8 cellular contexts compared by ENCODE assay signal in genomic region chr7:95609277-95609971, GRCh38. TPM values are rescaled to one million over a fixed set of nuclear protein-coding genes. Genes with fewer than 3 reads are reported as not detected.
DNase-seq lines count a peak whose midpoint lies in the region; ATAC-seq and TF ChIP-seq lines count a peak whose summit lies in the region.

No MANE protein-coding gene starts in this region.

- TF ChIP-seq CTCF in MCF 10A (IDR thresholded peaks at IDR 0.05; ENCODE audit: unreplicated experiment): no peak
- no peak for TF ChIP-seq CTCF in mammary epithelial cell (conservative IDR thresholded peaks at IDR 0.05 in 1 of 2, IDR thresholded peaks at IDR 0.05 in 1 of 2; ENCODE audit: extremely low read depth in 1 of 2, insufficient read depth in 1 of 2, low read depth in 1 of 2, low read length in 2 of 2)
- no peak for TF ChIP-seq CTCF in astrocyte of the spinal cord (IDR thresholded peaks at IDR 0.05; ENCODE audit: low read depth, low read length)
- no peak for TF ChIP-seq CTCF in thyroid gland (IDR thresholded peaks at IDR 0.05)

- in situ Hi-C loops in mammary epithelial cell (cut with MboI; ENCODE audit: low sequenced_read_pairs in 2 of 2): no loop called here
- in situ Hi-C loops in astrocyte of the spinal cord (cut with HindIII; ENCODE audit: low sequenced_read_pairs): no loop called here

- peak; percentile 73 for ATAC-seq in left colon
- no peak for ATAC-seq in HG03045 (IDR thresholded peaks at IDR 0.05; ENCODE audit: unreplicated experiment)

- WGBS in mammary epithelial cell (ENCODE audit: low coverage, missing lambda C conversion rate): 73% methylated on average over 3 of the region's 4 CpGs
- 2 to 4% methylated on average over 4 of the region's 4 CpGs for WGBS in thyroid gland, 2 donors

- BruUV-seq in MCF 10A (replicated peaks; lab: Mats Ljungman, UMichigan) (no TSS peak), mammary epithelial cell (replicated peaks; lab: Mats Ljungman, UMichigan) (no TSS peak)

- peaks cover 2% of the 10 kb centered on the region for H3K9me3 Mint-ChIP-seq in MCF 10A (ENCODE audit: unreplicated experiment)

- no peak overlapping the region for H2AFZ ChIP-seq in mammary epithelial cell (ENCODE audit: low read depth, low read length)

- H3K4me3 Mint-ChIP-seq in MCF 10A (ENCODE audit: unreplicated experiment): peak overlapping the region; percentile 53

- TF ChIP-seq POLR2A in thyroid gland (IDR thresholded peaks at IDR 0.05): peak in 1 of 2 donors; percentile 35

- H3K27ac ChIP-seq in mammary epithelial cell (ENCODE audit: insufficient read depth, low read depth, low read length) (no peak overlapping the region), thyroid gland (peak overlapping the region; percentile 90 to 99 (median 97))

- H3K4me3 ChIP-seq in mammary epithelial cell (replicated peaks in 1 of 3; ENCODE audit: insufficient read depth in 1 of 3, low read depth in 2 of 3, low read length in 3 of 3) (no peak overlapping the region), astrocyte of the spinal cord (ENCODE audit: low read depth, low read length) (no peak overlapping the region), thyroid gland (replicated peaks in 1 of 3) (no peak overlapping the region), MG63 (no peak overlapping the region)

- H3K27ac Mint-ChIP-seq in MCF 10A (ENCODE audit: low read depth, unreplicated experiment): peak overlapping the region; percentile 90

- CTCF ChIA-PET in MCF 10A (lab: Yijun Ruan, JAX) (interaction anchor here (0.5 to 2.3 kb wide), 8 partner anchors 12 to 107 kb away, joined by 3 to 14 read pairs (median 4); partner anchors contain the start of gene PDK4), mammary epithelial cell (lab: Charles Lee; ENCODE audit: low non-redundant PET) (no interaction called here)

- H3K27me3 ChIP-seq in mammary epithelial cell (ENCODE audit: insufficient read depth, low read length): peaks cover 2% of the 10 kb centered on the region
- H3K27me3 ChIP-seq in thyroid gland: no peaks in the 10 kb centered on the region
- H3K27me3 ChIP-seq in MG63: no peaks in the 10 kb centered on the region

- H3K79me2 ChIP-seq in mammary epithelial cell (ENCODE audit: insufficient read depth, low read length): no peaks in the 10 kb centered on the region

- H3K36me3 ChIP-seq in mammary epithelial cell (ENCODE audit: insufficient read depth, low read length) (no peaks in the 10 kb centered on the region), thyroid gland (no peaks in the 10 kb centered on the region), MG63 (no peaks in the 10 kb centered on the region)

- H3K9ac ChIP-seq in mammary epithelial cell (ENCODE audit: insufficient read depth, low read length): no peak overlapping the region

- no peaks in the 10 kb centered on the region for H4K20me1 ChIP-seq in mammary epithelial cell (ENCODE audit: insufficient read depth, low read length)

- no peaks in the 10 kb centered on the region for H3K36me3 Mint-ChIP-seq in MCF 10A (ENCODE audit: insufficient read depth, unreplicated experiment)

- H3K4me1 ChIP-seq in mammary epithelial cell (ENCODE audit: insufficient read depth, low read length) (peaks cover 4% of the 10 kb centered on the region), thyroid gland (peaks cover 42 to 67% of the 10 kb centered on the region in 2 donors)

- H3K9me3 ChIP-seq in mammary epithelial cell (replicated peaks; ENCODE audit: insufficient read depth, low read length) (no peaks in the 10 kb centered on the region), thyroid gland (no peaks in the 10 kb centered on the region), MG63 (no peaks in the 10 kb centered on the region; the same call in 1 of the 2 replicates)

- H3K27me3 Mint-ChIP-seq in MCF 10A (ENCODE audit: insufficient read depth, unreplicated experiment): no peaks in the 10 kb centered on the region

- H3K4me2 ChIP-seq in mammary epithelial cell (ENCODE audit: insufficient read depth, low read depth, low read length): no peak overlapping the region

- dilution Hi-C loops in mammary epithelial cell (cut with HindIII; ENCODE audit: low sequenced_read_pairs): no loop called here

- POLR2A ChIA-PET in MCF 10A (lab: Yijun Ruan, JAX): interaction anchor here (0.8 to 3.8 kb wide), 12 partner anchors 11 to 79 kb away, joined by 3 to 61 read pairs (median 4); partner anchors contain the start of gene PDK4

- H3K4me1 Mint-ChIP-seq in MCF 10A (ENCODE audit: insufficient read depth, unreplicated experiment): peaks cover 13% of the 10 kb centered on the region

- DNase-seq in MCF 10A (ENCODE audit: unreplicated experiment): peak; percentile 52
- no peak for DNase-seq in mammary epithelial cell
- peak; percentile 67 for DNase-seq in astrocyte of the spinal cord (ENCODE audit: low read depth, low spot score)
- DNase-seq in left colon: peak in 1 of 2 donors; percentile 64
- peak; percentile 61 to 64 for DNase-seq in thyroid gland
- no peak for DNase-seq in T-helper 9 cell
- DNase-seq in MG63: no peak

- intact Hi-C loops in MCF 10A (cut with micrococcal nuclease): loop anchor here (2.0 kb wide), 1 partner anchor 59 kb away; no protein-coding TSS in a partner anchor
- intact Hi-C loops in mammary epithelial cell (cut with micrococcal nuclease): no loop called here
- intact Hi-C loops in left colon (cut with DNase I, micrococcal nuclease): no loop called here
- intact Hi-C loops in thyroid gland (cut with DNase I): no loop called here

RNA-seq across cellular contexts. Expression of gene PDK4, which starts 13.1 kb away (rescaled TPM):
- 1.2 and 1.3 TPM in 2 replicates for total RNA-seq in MCF 10A (2022)
- total RNA-seq in mammary epithelial cell: 1 to 10 TPM in 1 of 2 donors, not detected in 1; 1.8 TPM
- not detected for polyA plus RNA-seq in mammary epithelial cell
- not detected for polyA minus RNA-seq in mammary epithelial cell
- total RNA-seq in left colon: 100 to 1,000 TPM in 1 of 2 donors, 10 to 100 TPM in 1; 18.9 to 101 TPM
- total RNA-seq in thyroid gland: 100 to 1,000 TPM in 3 of 4 donors, 10 to 100 TPM in 1; 37.9 to 453 (median 141) TPM
- 0.33 and 0.84 TPM in 2 replicates for total RNA-seq in MG63 (2014; rRNA removed; shearing (Covaris generic); ENCODE audit: low replicate concordance)

Comparison
In these comparisons a context has a peak if more than half of its experiments do, and no peak if none do; other contexts are left out.
1. DNase-seq: peak in MCF 10A (single experiment), astrocyte of the spinal cord (single experiment) and thyroid gland (2 of 2); none in mammary epithelial cell (single experiment), T-helper 9 cell (single experiment) and MG63 (single experiment).